Comparison of ENCODE assay signal across 1 cellular context in the genomic region with DNA sequence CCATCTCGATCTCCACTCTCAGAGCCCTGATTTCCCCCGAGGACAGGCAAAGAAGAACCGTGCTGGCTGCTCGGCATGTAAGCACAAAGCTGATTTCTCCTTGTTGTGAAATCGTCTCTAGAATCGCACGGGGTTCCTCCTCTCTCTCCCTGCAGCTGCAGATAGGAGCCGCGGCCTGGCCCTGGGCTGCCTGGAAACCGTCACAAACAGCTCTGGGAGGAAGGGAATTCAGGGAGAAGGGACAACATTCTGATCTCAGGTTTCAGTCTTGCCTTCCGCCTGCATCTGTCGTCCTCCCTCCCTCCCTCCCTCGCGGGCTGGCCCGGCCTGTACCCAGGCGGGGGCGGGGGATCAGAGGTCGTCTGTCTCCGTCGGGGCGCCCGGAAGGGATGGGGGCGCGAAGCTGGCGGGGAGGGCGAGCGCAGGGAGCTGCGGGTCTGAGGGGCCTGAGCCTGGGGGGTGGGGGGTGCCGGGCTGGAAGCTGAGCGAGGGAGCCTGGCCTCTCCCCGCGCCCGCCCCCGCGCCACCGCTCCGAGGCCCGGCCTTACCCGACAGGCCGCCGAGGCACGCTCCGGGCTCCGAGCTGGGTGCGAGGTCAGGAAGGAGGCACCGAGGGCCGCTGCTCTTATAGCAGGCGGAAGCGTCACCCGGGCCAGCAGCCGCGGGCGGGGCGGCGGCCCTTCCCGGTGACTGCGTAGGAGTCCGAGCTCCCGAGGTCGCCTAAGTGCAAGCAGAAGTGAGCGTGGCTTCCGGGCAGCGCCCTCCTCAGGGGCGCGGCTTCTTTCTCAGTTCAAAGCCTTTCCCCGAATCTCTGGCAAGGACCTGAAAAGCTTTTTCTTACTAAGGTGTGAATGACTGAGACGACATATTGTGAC.
TF ChIP-seq lines count a peak whose summit lies in the region.

SERPINB1 (minus strand) TSS at position 600 of the 875 bp plus-strand sequence. CDS start 1,277 bp downstream, outside the sequence.

TF ChIP-seq in HepG2, 621 proteins besides CTCF, POLR2A, EP300 and RAD21 (continued from another document and continues in another):
- peak; percentile 49; the same call in 1 of the 2 replicates for TF ChIP-seq PBX2 (CRISPR knock-in tag; IDR thresholded peaks at IDR 0.05)
- no peak for TF ChIP-seq HOXA9 (CRISPR knock-in tag; IDR thresholded peaks at IDR 0.05; ENCODE audit: borderline replicate concordance)
- peak; percentile 47; the same call in 1 of the 2 replicates for TF ChIP-seq SOX13 (IDR thresholded peaks at IDR 0.05)
- peak in 1 of 2 experiments; percentile 62; a peak in 1 of 4 replicates for TF ChIP-seq SOX13 (CRISPR knock-in tag; conservative IDR thresholded peaks at IDR 0.05 in 1 of 2, IDR thresholded peaks at IDR 0.05 in 1 of 2)
- TF ChIP-seq, protein P1, sequence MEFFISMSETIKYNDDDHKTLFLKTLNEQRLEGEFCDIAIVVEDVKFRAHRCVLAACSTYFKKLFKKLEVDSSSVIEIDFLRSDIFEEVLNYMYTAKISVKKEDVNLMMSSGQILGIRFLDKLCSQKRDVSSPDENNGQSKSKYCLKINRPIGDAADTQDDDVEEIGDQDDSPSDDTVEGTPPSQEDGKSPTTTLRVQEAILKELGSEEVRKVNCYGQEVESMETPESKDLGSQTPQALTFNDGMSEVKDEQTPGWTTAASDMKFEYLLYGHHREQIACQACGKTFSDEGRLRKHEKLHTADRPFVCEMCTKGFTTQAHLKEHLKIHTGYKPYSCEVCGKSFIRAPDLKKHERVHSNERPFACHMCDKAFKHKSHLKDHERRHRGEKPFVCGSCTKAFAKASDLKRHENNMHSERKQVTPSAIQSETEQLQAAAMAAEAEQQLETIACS (CRISPR knock-in tag; IDR thresholded peaks at IDR 0.05), result peak; percentile 56; the same call in 1 of the 2 replicates
- TF ChIP-seq ZNF766 (CRISPR knock-in tag; IDR thresholded peaks at IDR 0.05; ENCODE audit: borderline replicate concordance), result peak; percentile 96
- TF ChIP-seq ZNF530 (CRISPR knock-in tag; IDR thresholded peaks at IDR 0.05; ENCODE audit: low read depth), result no peak
- no peak for TF ChIP-seq MYNN (CRISPR knock-in tag; IDR thresholded peaks at IDR 0.05; ENCODE audit: low read depth)
- peak; percentile 87 for TF ChIP-seq MXD4 (CRISPR knock-in tag; IDR thresholded peaks at IDR 0.05)
- TF ChIP-seq, protein P2, sequence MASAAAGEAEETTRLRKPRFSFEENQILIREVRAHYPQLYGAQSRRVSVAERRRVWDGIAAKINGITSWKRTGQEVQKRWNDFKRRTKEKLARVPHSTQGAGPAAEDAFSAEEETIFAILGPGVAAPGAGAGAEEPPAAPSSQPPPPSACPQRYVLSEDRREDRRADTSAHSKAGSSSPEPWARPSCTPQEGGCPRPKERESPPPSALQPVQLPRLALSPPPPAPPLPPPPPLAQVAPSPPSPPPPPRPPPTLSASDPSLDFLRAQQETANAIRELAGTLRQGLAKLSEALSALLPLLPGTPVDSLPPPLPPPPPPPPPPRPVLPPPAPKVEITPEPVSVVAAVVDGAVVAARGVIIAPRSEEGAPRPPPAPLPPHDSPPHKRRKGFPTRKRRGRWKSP (CRISPR knock-in tag; IDR thresholded peaks at IDR 0.05), result peak; percentile 35; the same call in 1 of the 2 replicates
- 0 out of 2 replicates have a peak, but pooled peaks have one; percentile 44 for TF ChIP-seq HNF1A (IDR thresholded peaks at IDR 0.05; ENCODE audit: low read depth)
- peak; percentile 82; the same call in 1 of the 2 replicates for TF ChIP-seq HNF1A (CRISPR knock-in tag; IDR thresholded peaks at IDR 0.05; ENCODE audit: borderline replicate concordance)
- TF ChIP-seq SP1 (IDR thresholded peaks at IDR 0.05), result no peak
- TF ChIP-seq SP1 (CRISPR knock-in tag; IDR thresholded peaks at IDR 0.05), result peak; percentile 52
- TF ChIP-seq, protein P3, sequence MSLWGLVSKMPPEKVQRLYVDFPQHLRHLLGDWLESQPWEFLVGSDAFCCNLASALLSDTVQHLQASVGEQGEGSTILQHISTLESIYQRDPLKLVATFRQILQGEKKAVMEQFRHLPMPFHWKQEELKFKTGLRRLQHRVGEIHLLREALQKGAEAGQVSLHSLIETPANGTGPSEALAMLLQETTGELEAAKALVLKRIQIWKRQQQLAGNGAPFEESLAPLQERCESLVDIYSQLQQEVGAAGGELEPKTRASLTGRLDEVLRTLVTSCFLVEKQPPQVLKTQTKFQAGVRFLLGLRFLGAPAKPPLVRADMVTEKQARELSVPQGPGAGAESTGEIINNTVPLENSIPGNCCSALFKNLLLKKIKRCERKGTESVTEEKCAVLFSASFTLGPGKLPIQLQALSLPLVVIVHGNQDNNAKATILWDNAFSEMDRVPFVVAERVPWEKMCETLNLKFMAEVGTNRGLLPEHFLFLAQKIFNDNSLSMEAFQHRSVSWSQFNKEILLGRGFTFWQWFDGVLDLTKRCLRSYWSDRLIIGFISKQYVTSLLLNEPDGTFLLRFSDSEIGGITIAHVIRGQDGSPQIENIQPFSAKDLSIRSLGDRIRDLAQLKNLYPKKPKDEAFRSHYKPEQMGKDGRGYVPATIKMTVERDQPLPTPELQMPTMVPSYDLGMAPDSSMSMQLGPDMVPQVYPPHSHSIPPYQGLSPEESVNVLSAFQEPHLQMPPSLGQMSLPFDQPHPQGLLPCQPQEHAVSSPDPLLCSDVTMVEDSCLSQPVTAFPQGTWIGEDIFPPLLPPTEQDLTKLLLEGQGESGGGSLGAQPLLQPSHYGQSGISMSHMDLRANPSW (CRISPR knock-in tag; IDR thresholded peaks at IDR 0.05; ENCODE audit: borderline replicate concordance), result no peak; the same call in 1 of the 2 replicates
- TF ChIP-seq FOXA1 (IDR thresholded peaks at IDR 0.05), result no peak
- TF ChIP-seq FOXA1 (CRISPR knock-in tag; IDR thresholded peaks at IDR 0.05), result peak; percentile 59
- peak; percentile 75; the same call in 1 of the 2 replicates for TF ChIP-seq PPARG (CRISPR knock-in tag; conservative IDR thresholded peaks at IDR 0.05)
- no peak for TF ChIP-seq MBNL3 (CRISPR knock-in tag; conservative IDR thresholded peaks at IDR 0.05)
- TF ChIP-seq ZFP1 (CRISPR knock-in tag; IDR thresholded peaks at IDR 0.05), result peak; percentile 73; the same call in 1 of the 2 replicates
- no peak for TF ChIP-seq TIGD3 (CRISPR knock-in tag; IDR thresholded peaks at IDR 0.05; ENCODE audit: borderline replicate concordance)
- peak; percentile 45; the same call in 1 of the 2 replicates for TF ChIP-seq ZNF782 (CRISPR knock-in tag; IDR thresholded peaks at IDR 0.05; ENCODE audit: borderline replicate concordance)
- no peak; the same call in 1 of the 2 replicates for TF ChIP-seq TP53 (CRISPR knock-in tag; conservative IDR thresholded peaks at IDR 0.05)
- TF ChIP-seq PITX1 (CRISPR knock-in tag; IDR thresholded peaks at IDR 0.05), result peak; percentile 82
- no peak for TF ChIP-seq AFF4 (CRISPR knock-in tag; IDR thresholded peaks at IDR 0.05)
- peak; percentile 83 for TF ChIP-seq ZNF574 (CRISPR knock-in tag; IDR thresholded peaks at IDR 0.05)
- TF ChIP-seq, protein P4, sequence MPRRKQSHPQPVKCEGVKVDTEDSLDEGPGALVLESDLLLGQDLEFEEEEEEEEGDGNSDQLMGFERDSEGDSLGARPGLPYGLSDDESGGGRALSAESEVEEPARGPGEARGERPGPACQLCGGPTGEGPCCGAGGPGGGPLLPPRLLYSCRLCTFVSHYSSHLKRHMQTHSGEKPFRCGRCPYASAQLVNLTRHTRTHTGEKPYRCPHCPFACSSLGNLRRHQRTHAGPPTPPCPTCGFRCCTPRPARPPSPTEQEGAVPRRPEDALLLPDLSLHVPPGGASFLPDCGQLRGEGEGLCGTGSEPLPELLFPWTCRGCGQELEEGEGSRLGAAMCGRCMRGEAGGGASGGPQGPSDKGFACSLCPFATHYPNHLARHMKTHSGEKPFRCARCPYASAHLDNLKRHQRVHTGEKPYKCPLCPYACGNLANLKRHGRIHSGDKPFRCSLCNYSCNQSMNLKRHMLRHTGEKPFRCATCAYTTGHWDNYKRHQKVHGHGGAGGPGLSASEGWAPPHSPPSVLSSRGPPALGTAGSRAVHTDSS (CRISPR knock-in tag; conservative IDR thresholded peaks at IDR 0.05), result no peak
